30 cellular contexts compared by ENCODE assay signal in the genomic region with DNA sequence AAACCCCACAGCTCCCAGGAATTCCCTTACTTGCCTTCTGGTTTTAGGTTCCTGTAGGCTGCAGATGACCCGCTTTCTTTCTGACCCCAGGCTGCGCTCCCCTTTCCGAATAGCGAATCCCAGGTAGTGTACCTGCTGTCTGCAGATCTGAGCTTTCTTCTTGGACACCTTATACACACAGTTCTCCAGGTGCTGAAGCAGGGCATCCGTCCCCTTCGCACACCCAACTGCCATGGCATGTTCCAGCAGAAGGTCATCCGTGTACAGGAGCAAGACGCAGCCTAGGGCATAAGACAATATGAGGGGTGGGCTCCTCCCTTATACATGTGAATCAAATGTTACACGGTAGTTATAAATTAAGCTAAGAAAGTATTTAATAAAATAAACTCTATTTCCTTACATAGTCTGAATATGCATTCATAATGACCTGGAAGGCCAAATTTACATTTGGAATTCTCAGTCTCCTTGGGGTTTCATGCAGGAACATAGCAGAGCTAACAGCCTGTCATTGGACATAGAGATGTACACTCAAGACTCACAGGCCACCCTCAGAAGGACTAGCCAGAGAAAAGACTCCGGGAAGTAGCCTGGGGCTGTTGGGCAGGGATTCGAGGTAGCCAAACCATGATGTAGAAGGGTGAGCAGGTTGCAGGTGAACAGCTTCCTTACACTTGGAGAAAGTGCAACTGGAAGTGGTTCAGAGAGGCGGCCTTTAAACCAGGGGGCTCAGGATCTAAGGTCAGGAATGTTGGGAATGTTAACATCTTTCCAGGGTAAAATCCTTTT. TPM values are rescaled to one million over a fixed set of nuclear protein-coding genes. Genes with fewer than 3 reads are reported as not detected.
"Had no signal": no experiment of that assay in that cellular context is flagged by ENCODE, and none has a peak within 500 bp of the region (broad histone marks: within the 10 kb centered on the region; RNA-seq: fewer than 3 reads in every experiment).

No MANE protein-coding gene starts in this region.

- H3K9me3 Mint-ChIP-seq: natural killer cell; stimulated activated naive CD8-positive, alpha-beta T cell treated with anti-CD3 and anti-CD28 coated beads, Interleukin-15, amount 100 ng/mL, for 72 hours had no signal

- H3K36me3 Mint-ChIP-seq: mesothelial cell of epicardium, naive B cell, natural killer cell had no signal

- FAIRE-seq: kidney, pancreas, urothelium cell line had no signal

- DNase-seq: head of caudate nucleus; hippocampal formation; kidney; left colon; left lung; lower lobe of right lung; mammary epithelial cell; mesendoderm; naive B cell; natural killer cell; nephron progenitor cell; pancreas; posterior cingulate gyrus; retina; right cardiac atrium; stimulated activated CD4-positive, alpha-beta T cell treated with anti-CD3 and anti-CD28 coated beads, Interleukin-12 subunit alpha, Interleukin-12 subunit beta, amount 100 ng/mL, for 4 hours; stimulated activated CD4-positive, alpha-beta T cell treated with anti-CD3 and anti-CD28 coated beads, Interleukin-15, amount 100 ng/mL, for 24 hours; stimulated activated CD4-positive, alpha-beta T cell treated with anti-CD3 and anti-CD28 coated beads, Interleukin-2, amount 100 ng/mL, for 24 hours; stimulated activated CD4-positive, alpha-beta T cell treated with anti-CD3 and anti-CD28 coated beads, Interleukin-4, amount 100 ng/mL, for 1 hour; stimulated activated naive CD4-positive, alpha-beta T cell treated with Interleukin-2 at 50 U/mL for 16 hours; stimulated activated naive CD8-positive, alpha-beta T cell treated with anti-CD3 and anti-CD28 coated beads, Interleukin-15, amount 100 ng/mL, for 72 hours; substantia nigra; transverse colon; upper lobe of right lung had no signal

- H3K27ac ChIP-seq: left lung, pancreas, prostate gland, skin epidermis, transverse colon had no signal

- H3K4me3 Mint-ChIP-seq: mesothelial cell of epicardium; naive B cell; natural killer cell; nephron progenitor cell; stimulated activated naive CD8-positive, alpha-beta T cell treated with anti-CD3 and anti-CD28 coated beads, Interleukin-15, amount 100 ng/mL, for 72 hours had no signal

- ATAC-seq: left colon; left lung; lower lobe of right lung; natural killer cell; pancreas; right cardiac atrium; sciatic nerve; stimulated activated naive CD8-positive, alpha-beta T cell treated with anti-CD3 and anti-CD28 coated beads, Interleukin-15, amount 100 ng/mL, for 72 hours; upper lobe of right lung had no signal

- H3K4me1 Mint-ChIP-seq: mesothelial cell of epicardium; naive B cell; natural killer cell; stimulated activated naive CD8-positive, alpha-beta T cell treated with anti-CD3 and anti-CD28 coated beads, Interleukin-15, amount 100 ng/mL, for 72 hours had no signal

- H3K4me1 ChIP-seq: left lung, lower lobe of right lung, pancreas, prostate gland, transverse colon, upper lobe of right lung had no signal

- H3K36me3 ChIP-seq: left lung, lower lobe of right lung, pancreas, prostate gland, transverse colon, upper lobe of right lung had no signal

- H3K27ac Mint-ChIP-seq: mesothelial cell of epicardium; naive B cell; natural killer cell; nephron progenitor cell; stimulated activated naive CD8-positive, alpha-beta T cell treated with anti-CD3 and anti-CD28 coated beads, Interleukin-15, amount 100 ng/mL, for 72 hours had no signal

- H3K9me3 ChIP-seq: left lung, lower lobe of right lung, pancreas, prostate gland, transverse colon, upper lobe of right lung had no signal

- H3K4me3 ChIP-seq: left lung, lower lobe of right lung, pancreas, prostate gland, skin epidermis, transverse colon, upper lobe of right lung had no signal

- H3K27me3 ChIP-seq: left lung, pancreas, transverse colon, upper lobe of right lung had no signal

RNA-seq across cellular contexts. Expression of gene DNAAF4, which starts 8.2 kb away (rescaled TPM):
- total RNA-seq: mononuclear cell, natural killer cell had no signal
